17 cellular contexts compared by ENCODE assay signal in genomic region chr16:3590736-3591435, GRCh38. TPM values are rescaled to one million over a fixed set of nuclear protein-coding genes. Genes with fewer than 3 reads are reported as not detected.
DNase-seq lines count a peak whose midpoint lies in the region; ATAC-seq and TF ChIP-seq lines count a peak whose summit lies in the region.
"Had no signal": no experiment of that assay in that cellular context is flagged by ENCODE, and none has a peak within 500 bp of the region (broad histone marks: within the 10 kb centered on the region; RNA-seq: fewer than 3 reads in every experiment).

No MANE protein-coding gene starts in this region.

- peaks cover 0 to 2% of the 10 kb centered on the region in 2 donors for H3K4me1 ChIP-seq in esophagus (ENCODE audit: control insufficient read depth in 2 of 2, insufficient read depth in 2 of 2, low read length in 1 of 2)
- no peaks in the 10 kb centered on the region for H3K4me1 ChIP-seq in ovary (ENCODE audit: insufficient read depth)

- H3K4me3 ChIP-seq in esophagus (ENCODE audit: low read depth in 1 of 2, low read length in 2 of 2) (no peak overlapping the region), ovary (no peak overlapping the region)
- H3K4me3 ChIP-seq: mucosa of descending colon, sigmoid colon had no signal

- peaks cover 5% of the 10 kb centered on the region for H3K36me3 Mint-ChIP-seq in natural killer cell treated with Interleukin-12 subunit alpha and Interleukin-12 subunit beta and Interleukin-15 and Interleukin-18, amount 100 ng/mL, for 72 hours
- peaks cover 8% of the 10 kb centered on the region for H3K36me3 Mint-ChIP-seq in natural killer cell

- H3K27me3 ChIP-seq in esophagus (ENCODE audit: control insufficient read depth in 1 of 2, insufficient read depth in 2 of 2, low read length in 2 of 2) (no peaks in the 10 kb centered on the region), ovary (no peaks in the 10 kb centered on the region)
- H3K27me3 ChIP-seq: sigmoid colon had no signal

- intact Hi-C loops in natural killer cell (cut with micrococcal nuclease) (no loop called here), ovary (cut with DNase I) (loop anchor here in 1 of 4 donors (10.0 kb wide), 1 partner anchor 186 kb away; the partner anchor contains the start of genes ZNF174 and ZSCAN32)

- peak overlapping the region in 1 of 2 donors; percentile 11 for H3K27ac Mint-ChIP-seq in natural killer cell treated with Interleukin-12 subunit alpha and Interleukin-12 subunit beta and Interleukin-15 and Interleukin-18, amount 100 ng/mL, for 72 hours
- no peak overlapping the region for H3K27ac Mint-ChIP-seq in natural killer cell

- no peak for DNase-seq in natural killer cell treated with Interleukin-12 subunit alpha and Interleukin-12 subunit beta and Interleukin-15 and Interleukin-18, amount 100 ng/mL, for 72 hours (ENCODE audit: low spot score)
- DNase-seq in natural killer cell (no peak), OCI-M1 (lab: John Stamatoyannopoulos, UW) (peak; percentile 28), ovary (no peak), NCI-H1694 (lab: John Stamatoyannopoulos, UW) (no peak), NCI-H1417 (lab: John Stamatoyannopoulos, UW) (no peak)
- DNase-seq: activated CD4-positive, CD25-positive, alpha-beta regulatory T cell; amniotic stem cell; cerebellar nuclear complex; EL; kidney glomerular epithelial cell; mucosa of descending colon; NCI-H1105; occipital lobe; sigmoid colon had no signal

- peak overlapping the region; percentile 1 for H3K4me3 Mint-ChIP-seq in natural killer cell treated with Interleukin-12 subunit alpha and Interleukin-12 subunit beta and Interleukin-15 and Interleukin-18, amount 100 ng/mL, for 72 hours
- H3K4me3 Mint-ChIP-seq in natural killer cell: no peak overlapping the region

- ATAC-seq in natural killer cell treated with Interleukin-12 subunit alpha and Interleukin-12 subunit beta and Interleukin-15 and Interleukin-18, amount 100 ng/mL, for 72 hours: no peak
- ATAC-seq in natural killer cell (no peak), GM18858 (IDR thresholded peaks at IDR 0.05; ENCODE audit: unreplicated experiment) (no peak)
- ATAC-seq: mucosa of descending colon had no signal

- H3K27ac ChIP-seq in esophagus (ENCODE audit: low read depth in 2 of 2, low read length in 1 of 2) (peak overlapping the region; percentile 63 to 69), ovary (no peak overlapping the region)
- H3K27ac ChIP-seq: sigmoid colon had no signal

- H3K36me3 ChIP-seq in esophagus (ENCODE audit: control insufficient read depth in 2 of 2, insufficient read depth in 2 of 2, low read length in 1 of 2): no peaks in the 10 kb centered on the region
- H3K36me3 ChIP-seq in ovary: no peaks in the 10 kb centered on the region

- no peak for TF ChIP-seq EP300 in ovary (IDR thresholded peaks at IDR 0.05)

- peaks cover 9 to 16% of the 10 kb centered on the region in 2 donors for H3K4me1 Mint-ChIP-seq in natural killer cell treated with Interleukin-12 subunit alpha and Interleukin-12 subunit beta and Interleukin-15 and Interleukin-18, amount 100 ng/mL, for 72 hours (ENCODE audit: low read depth in 2 of 2)
- peaks cover 11 to 16% of the 10 kb centered on the region in 2 donors for H3K4me1 Mint-ChIP-seq in natural killer cell

- no peaks in the 10 kb centered on the region for H3K9me3 ChIP-seq in esophagus (ENCODE audit: control insufficient read depth in 2 of 2, insufficient read depth in 1 of 2, low read depth in 1 of 2, low read length in 1 of 2)
- no peaks in the 10 kb centered on the region for H3K9me3 ChIP-seq in ovary
- H3K9me3 ChIP-seq: mucosa of descending colon, sigmoid colon had no signal

- 83 to 88% methylated on average over 27 of the region's 27 CpGs for WGBS in esophagus, 2 donors
- 90 to 93% (median 93%) methylated on average over 27 of the region's 27 CpGs for WGBS in ovary, 3 donors

- TF ChIP-seq CTCF in natural killer cell (IDR thresholded peaks at IDR 0.05) (no peak), ovary (IDR thresholded peaks at IDR 0.05) (no peak)

- H3K9me3 Mint-ChIP-seq in natural killer cell treated with Interleukin-12 subunit alpha and Interleukin-12 subunit beta and Interleukin-15 and Interleukin-18, amount 100 ng/mL, for 72 hours: no peaks in the 10 kb centered on the region
- H3K9me3 Mint-ChIP-seq in natural killer cell: no peaks in the 10 kb centered on the region

- no peak for TF ChIP-seq POLR2A in ovary (IDR thresholded peaks at IDR 0.05)

- peaks cover 0 to 5% of the 10 kb centered on the region in 2 donors for H3K27me3 Mint-ChIP-seq in natural killer cell treated with Interleukin-12 subunit alpha and Interleukin-12 subunit beta and Interleukin-15 and Interleukin-18, amount 100 ng/mL, for 72 hours
- H3K27me3 Mint-ChIP-seq in natural killer cell (ENCODE audit: low read depth in 2 of 2): peaks cover 3 to 5% of the 10 kb centered on the region in 2 donors

RNA-seq across cellular contexts. Expression of gene NLRC3, which starts 13.7 kb away (rescaled TPM):
- total RNA-seq in natural killer cell treated with Interleukin-12 subunit alpha and Interleukin-12 subunit beta and Interleukin-15 and Interleukin-18, amount 100 ng/mL, for 72 hours: 10 to 100 TPM; 48.3 to 61.8 TPM
- total RNA-seq in natural killer cell (100 to 1,000 TPM in 2 of 3 donors, 10 to 100 TPM in 1; 98.8 to 145 (median 133) TPM), ovary (1 to 10 TPM in 1 of 7 donors, under 1 TPM in 6; 0.10 to 1.3 (median 0.23) TPM)
- polyA plus RNA-seq in esophagus (under 1 TPM; 0.41 to 0.81 TPM), ovary (under 1 TPM; 0.17 to 0.77 TPM)

RNA-seq across cellular contexts. Expression of gene SLX4, which starts 20.5 kb away (rescaled TPM):
- 10 to 100 TPM; 13.4 to 18.4 TPM for total RNA-seq in natural killer cell treated with Interleukin-12 subunit alpha and Interleukin-12 subunit beta and Interleukin-15 and Interleukin-18, amount 100 ng/mL, for 72 hours
- total RNA-seq in natural killer cell (10 to 100 TPM; 13.5 to 18.6 (median 15.5) TPM), ovary (1 to 10 TPM; 2.3 to 4.9 (median 3.3) TPM)
- polyA plus RNA-seq in esophagus (1 to 10 TPM; 1.6 to 3.5 TPM), ovary (1 to 10 TPM; 1.7 to 2.7 TPM)

Comparison
In these comparisons a context has a peak if more than half of its experiments do, and no peak if none do; other contexts are left out.
1. H3K27ac ChIP-seq: peak in esophagus (2 of 2); none in ovary (0 of 2).
2. RNA of gene NLRC3, which starts 13.7 kb away (total RNA-seq): 98.8 to 145 TPM in natural killer cell and 48.3 to 61.8 TPM in natural killer cell treated with Interleukin-12 subunit alpha and Interleukin-12 subunit beta and Interleukin-15 and Interleukin-18, amount 100 ng/mL, for 72 hours; 0.10 to 1.3 TPM in ovary; every median in the first group is over 10 times any median in the second.